In genomic region chr15:23504003-23504402, GRCh38 we compare ENCODE assay signal across 31 cellular contexts. TPM values are rescaled to one million over a fixed set of nuclear protein-coding genes. Genes with fewer than 3 reads are reported as not detected.
DNase-seq lines count a peak whose midpoint lies in the region; ATAC-seq and TF ChIP-seq lines count a peak whose summit lies in the region.
"Had no signal": no experiment of that assay in that cellular context is flagged by ENCODE, and none has a peak within 500 bp of the region (broad histone marks: within the 10 kb centered on the region; RNA-seq: fewer than 3 reads in every experiment).

No MANE protein-coding gene starts in this region.

- peak overlapping the region; percentile 74 for H3K27ac ChIP-seq in thymus (ENCODE audit: low read depth)
- H3K27ac ChIP-seq in PC-3 (ENCODE audit: low read length), result no peak overlapping the region
- H3K27ac ChIP-seq: brain microvascular endothelial cell, C4-2B, foreskin keratinocyte, hepatocyte, psoas muscle, thyroid gland had no signal

- no TSS peak for BruUV-seq in PC-3 (replicated peaks; lab: Mats Ljungman, UMichigan)

- H3K79me2 ChIP-seq in PC-3 (ENCODE audit: low read length), result no peaks in the 10 kb centered on the region
- H3K79me2 ChIP-seq: hepatocyte had no signal

- H3K9ac ChIP-seq in PC-3 (ENCODE audit: low read length), result no peak overlapping the region

- H4K20me1 ChIP-seq in PC-3 (ENCODE audit: low read length), result no peaks in the 10 kb centered on the region

- H3K9me3 ChIP-seq in thymus (ENCODE audit: control insufficient read depth) (no peaks in the 10 kb centered on the region), PC-3 (ENCODE audit: low read length) (no peaks in the 10 kb centered on the region)
- H3K9me3 ChIP-seq: mucosa of descending colon, psoas muscle, thyroid gland had no signal

- H2AFZ ChIP-seq in PC-3 (ENCODE audit: low read length), result no peak overlapping the region
- H2AFZ ChIP-seq: hepatocyte had no signal

- CTCF ChIA-PET in PC-3 (lab: Charles Lee), result no interaction called here

- peaks cover 7% of the 10 kb centered on the region for H3K4me1 Mint-ChIP-seq in stimulated activated naive CD8-positive, alpha-beta T cell treated with anti-CD3 and anti-CD28 coated beads, Interleukin-15, amount 100 ng/mL, for 72 hours
- H3K4me1 Mint-ChIP-seq: activated B cell treated with CpG ODN at 0.5 μM for 24 hours; neural crest cell; stimulated activated memory B cell treated with anti-CD40 and anti-IgM and Interleukin-4, amounts not matched to agents 10 μg/mL and 1 μg/mL and 100 μg/mL, for 72 hours had no signal

- peak; percentile 20 for ATAC-seq in stimulated activated naive CD8-positive, alpha-beta T cell treated with anti-CD3 and anti-CD28 coated beads, Interleukin-15, amount 100 ng/mL, for 72 hours
- ATAC-seq in stimulated activated naive CD8-positive, alpha-beta T cell treated with anti-CD3 and anti-CD28 coated beads, Interleukin-15, Interleukin-2, amounts not matched to agents 100 U/mL and 50 U/mL, for 24 hours, result no peak
- ATAC-seq in PC-3, result no peak
- no peak for ATAC-seq in HG02642 (IDR thresholded peaks at IDR 0.05; ENCODE audit: poor library complexity, unreplicated experiment)
- no peak for ATAC-seq in HG02852 (IDR thresholded peaks at IDR 0.05; ENCODE audit: unreplicated experiment)
- ATAC-seq: foreskin keratinocyte; mucosa of descending colon; psoas muscle; stimulated activated memory B cell treated with anti-CD40 and anti-IgM and Interleukin-4, amounts not matched to agents 10 μg/mL and 1 μg/mL and 100 μg/mL, for 72 hours had no signal

- H3K4me2 ChIP-seq in PC-3 (ENCODE audit: low read length), result no peak overlapping the region
- H3K4me2 ChIP-seq: hepatocyte had no signal

- no peaks in the 10 kb centered on the region for H3K27me3 Mint-ChIP-seq in stimulated activated naive CD8-positive, alpha-beta T cell treated with anti-CD3 and anti-CD28 coated beads, Interleukin-15, amount 100 ng/mL, for 72 hours
- H3K27me3 Mint-ChIP-seq: activated B cell treated with CpG ODN at 0.5 μM for 24 hours; stimulated activated memory B cell treated with anti-CD40 and anti-IgM and Interleukin-4, amounts not matched to agents 10 μg/mL and 1 μg/mL and 100 μg/mL, for 72 hours had no signal

- no peak for DNase-seq in stimulated activated naive CD8-positive, alpha-beta T cell treated with anti-CD3 and anti-CD28 coated beads, Interleukin-15, amount 100 ng/mL, for 72 hours
- DNase-seq in stimulated activated naive CD8-positive, alpha-beta T cell treated with anti-CD3 and anti-CD28 coated beads, Interleukin-15, Interleukin-2, amounts not matched to agents 100 U/mL and 50 U/mL, for 24 hours, result no peak
- DNase-seq in NCI-H1436 treated with DMSO at 0.1 percent for 48 hours (lab: John Stamatoyannopoulos, UW), result peak; percentile 67
- DNase-seq in NCI-H69 (lab: John Stamatoyannopoulos, UW), result peak; percentile 84
- DNase-seq in PC-3, result no peak
- DNase-seq: activated B cell treated with CpG ODN at 0.5 μM for 24 hours; activated CD4-positive, alpha-beta T cell treated with anti-CD3 and anti-CD28 coated beads, Interleukin-2, amount 50 U/mL, for 4 hours; activated CD8-positive, alpha-beta memory T cell treated with anti-CD3 and anti-CD28 coated beads, Interleukin-2, amount 50 U/mL, for 48 hours; brain microvascular endothelial cell; effector CD8-positive, alpha-beta T cell; foreskin keratinocyte; GDM1; mucosa of descending colon; NCI-H1048; NCI-H524; psoas muscle; T1000; thyroid gland had no signal

- TF ChIP-seq CTCF in PC-3 (conservative IDR thresholded peaks at IDR 0.05; ENCODE audit: low read depth, low read length), result no peak

- peaks cover 5% of the 10 kb centered on the region for H3K4me1 ChIP-seq in thymus (ENCODE audit: control insufficient read depth, insufficient read depth, low read length)
- no peaks in the 10 kb centered on the region for H3K4me1 ChIP-seq in PC-3 (ENCODE audit: insufficient read depth, low read length)
- H3K4me1 ChIP-seq: foreskin keratinocyte, psoas muscle, thyroid gland had no signal

- peak overlapping the region; percentile 41 for H3K4me3 ChIP-seq in thymus (ENCODE audit: low read length)
- no peak overlapping the region for H3K4me3 ChIP-seq in PC-3 (ENCODE audit: low read length)
- H3K4me3 ChIP-seq: hepatocyte, mucosa of descending colon, psoas muscle, thyroid gland had no signal

- no peaks in the 10 kb centered on the region for H3K9me2 ChIP-seq in PC-3 (replicated peaks; ENCODE audit: low read length)

- peak overlapping the region; percentile 62 to 69 for H3K4me3 Mint-ChIP-seq in stimulated activated naive CD8-positive, alpha-beta T cell treated with anti-CD3 and anti-CD28 coated beads, Interleukin-15, amount 100 ng/mL, for 72 hours
- H3K4me3 Mint-ChIP-seq: activated B cell treated with CpG ODN at 0.5 μM for 24 hours; neural crest cell; stimulated activated memory B cell treated with anti-CD40 and anti-IgM and Interleukin-4, amounts not matched to agents 10 μg/mL and 1 μg/mL and 100 μg/mL, for 72 hours had no signal

- WGBS in thymus, result 61% methylated on average over 3 of the region's 3 CpGs

- no peaks in the 10 kb centered on the region for H3K27me3 ChIP-seq in thymus (ENCODE audit: control insufficient read depth, insufficient read depth)
- no peaks in the 10 kb centered on the region for H3K27me3 ChIP-seq in PC-3 (ENCODE audit: low read length)
- H3K27me3 ChIP-seq: brain microvascular endothelial cell, foreskin keratinocyte, hepatocyte, thyroid gland had no signal

- peak overlapping the region in 1 of 2 donors; percentile 80 for H3K27ac Mint-ChIP-seq in stimulated activated naive CD8-positive, alpha-beta T cell treated with anti-CD3 and anti-CD28 coated beads, Interleukin-15, amount 100 ng/mL, for 72 hours
- H3K27ac Mint-ChIP-seq: activated B cell treated with CpG ODN at 0.5 μM for 24 hours; stimulated activated memory B cell treated with anti-CD40 and anti-IgM and Interleukin-4, amounts not matched to agents 10 μg/mL and 1 μg/mL and 100 μg/mL, for 72 hours had no signal

- H3F3A ChIP-seq in PC-3 (ENCODE audit: low read length, unreplicated experiment), result no peaks in the 10 kb centered on the region

- POLR2A ChIA-PET in PC-3 (lab: Charles Lee; ENCODE audit: unreplicated experiment), result no interaction called here

- H3K36me3 ChIP-seq in thymus (ENCODE audit: control insufficient read depth, insufficient read depth) (no peaks in the 10 kb centered on the region), PC-3 (ENCODE audit: low read depth, low read length) (no peaks in the 10 kb centered on the region)
- H3K36me3 ChIP-seq: brain microvascular endothelial cell, thyroid gland had no signal

- no peaks in the 10 kb centered on the region for H3K9me3 Mint-ChIP-seq in stimulated activated naive CD8-positive, alpha-beta T cell treated with anti-CD3 and anti-CD28 coated beads, Interleukin-15, amount 100 ng/mL, for 72 hours
- H3K9me3 Mint-ChIP-seq: activated B cell treated with CpG ODN at 0.5 μM for 24 hours; stimulated activated memory B cell treated with anti-CD40 and anti-IgM and Interleukin-4, amounts not matched to agents 10 μg/mL and 1 μg/mL and 100 μg/mL, for 72 hours had no signal

- intact Hi-C loops in PC-3 (cut with micrococcal nuclease), result no loop called here

RNA-seq across cellular contexts. Expression of gene GOLGA6L2, which starts 57.0 kb away (rescaled TPM):
- 0.09 TPM for polyA plus RNA-seq in thymus
- not detected in 2 replicates for total RNA-seq in PC-3 (2014; rRNA removed)
- total RNA-seq: activated B cell treated with CpG ODN at 0.5 μM for 24 hours, foreskin keratinocyte, hepatocyte, HT1080, LHCN-M2, liver, mucosa of descending colon, neural crest cell, psoas muscle, skeletal muscle tissue, thyroid gland had no signal
- polyA plus RNA-seq: adipose tissue, esophagus, foreskin keratinocyte, hepatocyte, liver, psoas muscle had no signal

Comparison
In these comparisons a context has a peak if more than half of its experiments do, and no peak if none do; other contexts are left out.
1. DNase-seq: peak in NCI-H1436 treated with DMSO at 0.1 percent for 48 hours (single experiment) and NCI-H69 (single experiment); none in stimulated activated naive CD8-positive, alpha-beta T cell treated with anti-CD3 and anti-CD28 coated beads, Interleukin-15, amount 100 ng/mL, for 72 hours (0 of 2), stimulated activated naive CD8-positive, alpha-beta T cell treated with anti-CD3 and anti-CD28 coated beads, Interleukin-15, Interleukin-2, amounts not matched to agents 100 U/mL and 50 U/mL, for 24 hours (single experiment) and PC-3 (single experiment).